In genomic region chr1:40782371-40782956, GRCh38 we compare ENCODE assay signal across 9 cellular contexts. TPM values are rescaled to one million over a fixed set of nuclear protein-coding genes. Genes with fewer than 3 reads are reported as not detected.
DNase-seq lines count a peak whose midpoint lies in the region; ATAC-seq and TF ChIP-seq lines count a peak whose summit lies in the region.
"Had no signal": no experiment of that assay in that cellular context is flagged by ENCODE, and none has a peak within 500 bp of the region (broad histone marks: within the 10 kb centered on the region; RNA-seq: fewer than 3 reads in every experiment).

No MANE protein-coding gene starts in this region.

- peak; percentile 8 for TF ChIP-seq CTCF in AG09309 (IDR thresholded peaks at IDR 0.05; ENCODE audit: control insufficient read depth, insufficient read depth, low read depth, low read length, missing control alignments)
- no peak for TF ChIP-seq CTCF in dorsolateral prefrontal cortex (IDR thresholded peaks at IDR 0.05 in 54 of 56, conservative IDR thresholded peaks at IDR 0.05 in 2 of 56; ENCODE audit: low read depth in 1 of 56, partially characterized antibody in 56 of 56)

- H3K27me3 ChIP-seq in HUES64 (ENCODE audit: insufficient read depth, low read length) (peaks cover 37% of the 10 kb centered on the region), dorsolateral prefrontal cortex (peaks cover 0 to 6% (median 0%) of the 10 kb centered on the region in 45 donors), muscle layer of duodenum (ENCODE audit: low read depth, low read length) (no peaks in the 10 kb centered on the region)

- ATAC-seq in GM21825 (IDR thresholded peaks at IDR 0.05; ENCODE audit: unreplicated experiment) (no peak), GM19397 (IDR thresholded peaks at IDR 0.05; ENCODE audit: unreplicated experiment) (no peak)

- H3K9me3 ChIP-seq in HUES64 (ENCODE audit: insufficient read depth, low read depth, low read length), result no peaks in the 10 kb centered on the region
- H3K9me3 ChIP-seq in muscle layer of duodenum (ENCODE audit: control insufficient read depth in 1 of 2, low read length in 2 of 2), result no peaks in the 10 kb centered on the region

- no peaks in the 10 kb centered on the region for H3K36me3 ChIP-seq in HUES64 (ENCODE audit: insufficient read depth, low read length)
- H3K36me3 ChIP-seq in muscle layer of duodenum (ENCODE audit: control insufficient read depth in 1 of 2, insufficient read depth in 2 of 2, low read length in 2 of 2), result no peaks in the 10 kb centered on the region

- intact Hi-C loops in dorsolateral prefrontal cortex (cut with DNase I), result no loop called here

- H3K27ac ChIP-seq in HUES64 (ENCODE audit: low read depth, low read length) (no peak overlapping the region), dorsolateral prefrontal cortex (peak overlapping the region in 2 of 59 donors; percentile 27 to 31), muscle layer of duodenum (ENCODE audit: low read length) (no peak overlapping the region)

- 2% methylated on average over 19 of the region's 20 CpGs for WGBS in HUES64

- no peak overlapping the region for H3K4me3 ChIP-seq in AG09309 (ENCODE audit: control insufficient read depth, low read depth, low read length)
- H3K4me3 ChIP-seq in HUES64 (ENCODE audit: low read length), result peak overlapping the region; percentile 59
- peak overlapping the region in 46 of 59 donors; percentile 6 to 71 (median 56) for H3K4me3 ChIP-seq in dorsolateral prefrontal cortex
- H3K4me3 ChIP-seq in muscle layer of duodenum (ENCODE audit: low read depth in 1 of 2, low read length in 2 of 2), result peak overlapping the region; percentile 44 to 63

- H3K4me1 ChIP-seq in HUES64 (ENCODE audit: insufficient read depth, low read length) (peaks cover 9% of the 10 kb centered on the region), muscle layer of duodenum (ENCODE audit: control insufficient read depth in 1 of 2, insufficient read depth in 2 of 2, low read length in 2 of 2) (peaks cover 0 to 31% of the 10 kb centered on the region in 2 donors)

- DNase-seq in AG09309 (ENCODE audit: low read depth), result no peak
- no peak for DNase-seq in dorsolateral prefrontal cortex
- no peak for DNase-seq in stimulated activated CD4-positive, alpha-beta T cell treated with anti-CD3 and anti-CD28 coated beads, Interleukin-2, amount 100 ng/mL, for 24 hours
- no peak for DNase-seq in NCI-H524 treated with DMSO at 0.1 percent for 48 hours (lab: John Stamatoyannopoulos, UW)
- DNase-seq: NCI-H446 had no signal

- H3K9ac ChIP-seq in HUES64 (ENCODE audit: low read depth, low read length), result no peak overlapping the region

RNA-seq across cellular contexts. Expression of gene KCNQ4, which starts 1.1 kb away (rescaled TPM):
- polyA plus RNA-seq in HUES64 (2013, experiment 1 of 2), result 0.90 TPM
- 1.2 TPM for polyA plus RNA-seq in HUES64 (2013, experiment 2 of 2)
- total RNA-seq in dorsolateral prefrontal cortex, result 10 to 100 TPM in 10 of 120 experiments, 1 to 10 TPM in 110; 2.1 to 12.7 (median 6.9) TPM
